9 cellular contexts compared by ENCODE assay signal in genomic region chr11:67506426-67507032, GRCh38. TPM values are rescaled to one million over a fixed set of nuclear protein-coding genes. Genes with fewer than 3 reads are reported as not detected.
DNase-seq lines count a peak whose midpoint lies in the region; ATAC-seq and TF ChIP-seq lines count a peak whose summit lies in the region.
"Had no signal": no experiment of that assay in that cellular context is flagged by ENCODE, and none has a peak within 500 bp of the region (broad histone marks: within the 10 kb centered on the region; RNA-seq: fewer than 3 reads in every experiment).

No MANE protein-coding gene starts in this region.

- DNase-seq in GM12865 (ENCODE audit: low read depth): no peak
- DNase-seq in RWPE2 (ENCODE audit: low spot score): no peak
- no peak for DNase-seq in esophagus muscularis mucosa (ENCODE audit: extremely low spot score)
- peak; percentile 69 for DNase-seq in sigmoid colon
- no peak for DNase-seq in foreskin melanocyte
- DNase-seq in stimulated activated naive CD4-positive, alpha-beta T cell treated with Interleukin-2 at 50 U/mL for 16 hours (lab: John Stamatoyannopoulos, UW): no peak
- no peak for DNase-seq in GF-D8 (lab: John Stamatoyannopoulos, UW)

- H3K27ac ChIP-seq in RWPE2 (ENCODE audit: poor library complexity, severe bottlenecking) (peak overlapping the region; percentile 96), esophagus muscularis mucosa (replicated peaks in 1 of 4) (peak overlapping the region; percentile 97 to 100 (median 98)), sigmoid colon (peak overlapping the region; percentile 96 to 99 (median 97))

- H3K4me3 ChIP-seq in GM12865 (ENCODE audit: low read depth, low read length): peak overlapping the region; percentile 89
- peak overlapping the region; percentile 66 for H3K4me3 ChIP-seq in RWPE2 (ENCODE audit: severe bottlenecking)
- H3K4me3 ChIP-seq in esophagus muscularis mucosa: peak overlapping the region; percentile 55 to 72 (median 62)
- H3K4me3 ChIP-seq in sigmoid colon: no peak overlapping the region

- H3K9me3 ChIP-seq in RWPE2 (ENCODE audit: severe bottlenecking) (no peaks in the 10 kb centered on the region), esophagus muscularis mucosa (no peaks in the 10 kb centered on the region), sigmoid colon (no peaks in the 10 kb centered on the region)

- H3K27me3 ChIP-seq in RWPE2 (ENCODE audit: insufficient read depth, poor library complexity, severe bottlenecking): no peaks in the 10 kb centered on the region
- peaks cover 0 to 40% (median 3%) of the 10 kb centered on the region in 4 donors for H3K27me3 ChIP-seq in esophagus muscularis mucosa
- peaks cover 9 to 38% (median 30%) of the 10 kb centered on the region in 3 donors for H3K27me3 ChIP-seq in sigmoid colon

- WGBS in esophagus muscularis mucosa: 88% methylated on average over 11 of the region's 16 CpGs
- 46 to 85% methylated on average over 16 of the region's 16 CpGs for WGBS in sigmoid colon, 2 donors

- TF ChIP-seq POLR2A in esophagus muscularis mucosa (IDR thresholded peaks at IDR 0.05; ENCODE audit: low read depth) (no peak), sigmoid colon (IDR thresholded peaks at IDR 0.05) (no peak)

- no peak for ATAC-seq in RWPE2 (ENCODE audit: low read depth)
- no peak for ATAC-seq in GM19395 (IDR thresholded peaks at IDR 0.05; ENCODE audit: unreplicated experiment)

- peaks cover 15% of the 10 kb centered on the region for H3K36me3 ChIP-seq in RWPE2 (ENCODE audit: low read depth)
- H3K36me3 ChIP-seq in esophagus muscularis mucosa: peaks cover 0 to 19% (median 18%) of the 10 kb centered on the region in 4 donors
- peaks cover 0 to 7% (median 0%) of the 10 kb centered on the region in 4 donors for H3K36me3 ChIP-seq in sigmoid colon

- intact Hi-C loops in esophagus muscularis mucosa (cut with DNase I) (loop anchor here (5.0 to 10.0 kb wide), 2 partner anchors 104 to 152 kb away; partner anchors contain the start of genes POLD4, PPP1CA and TBC1D10C), sigmoid colon (cut with DNase I) (loop anchor here (2.0 to 5.0 kb wide), 6 partner anchors 24 to 239 kb away; partner anchors contain the start of genes AIP, GRK2, GSTP1 and RPS6KB2)

- H3K4me1 ChIP-seq in RWPE2 (ENCODE audit: insufficient read depth, poor library complexity, severe bottlenecking) (peaks cover 10% of the 10 kb centered on the region), esophagus muscularis mucosa (peaks cover 27 to 60% (median 54%) of the 10 kb centered on the region in 4 donors), sigmoid colon (peaks cover 0 to 57% (median 48%) of the 10 kb centered on the region in 4 donors)

- TF ChIP-seq EP300 in esophagus muscularis mucosa (IDR thresholded peaks at IDR 0.05) (no peak), sigmoid colon (IDR thresholded peaks at IDR 0.05) (no peak)

- TF ChIP-seq CTCF in GM12865 (IDR thresholded peaks at IDR 0.05; ENCODE audit: insufficient read depth, low read depth, low read length, missing control alignments): no peak
- peak; percentile 87 for TF ChIP-seq CTCF in RWPE2 (IDR thresholded peaks at IDR 0.05; ENCODE audit: poor library complexity, severe bottlenecking)
- no peak for TF ChIP-seq CTCF in esophagus muscularis mucosa (IDR thresholded peaks at IDR 0.05)
- TF ChIP-seq CTCF in sigmoid colon (IDR thresholded peaks at IDR 0.05): no peak

RNA-seq across cellular contexts. Expression of gene PITPNM1, which starts 1.4 kb away (rescaled TPM):
- 10 to 100 TPM; 11.6 to 23.6 (median 15.3) TPM for total RNA-seq in esophagus muscularis mucosa
- 10 to 100 TPM in 1 of 4 donors, 1 to 10 TPM in 3; 3.2 to 16.0 (median 5.6) TPM for total RNA-seq in sigmoid colon
- polyA plus RNA-seq in sigmoid colon: 10 to 100 TPM; 16.2 to 69.1 (median 36.1) TPM

RNA-seq across cellular contexts. Expression of gene CDK2AP2, which starts 1.4 kb away (rescaled TPM):
- total RNA-seq in esophagus muscularis mucosa (100 to 1,000 TPM in 1 of 4 donors, 10 to 100 TPM in 3; 61.0 to 111 (median 67.8) TPM), sigmoid colon (10 to 100 TPM; 13.3 to 32.9 (median 23.7) TPM)
- 100 to 1,000 TPM in 2 of 3 donors, 10 to 100 TPM in 1; 64.9 to 126 (median 101) TPM for polyA plus RNA-seq in sigmoid colon

RNA-seq across cellular contexts. Expression of gene CABP2, which starts 16.7 kb away (rescaled TPM):
- not detected for total RNA-seq in esophagus muscularis mucosa
- total RNA-seq in sigmoid colon: not detected
- not detected for polyA plus RNA-seq in sigmoid colon
- total RNA-seq: pulmonary artery endothelial cell had no signal

RNA-seq across cellular contexts. Expression of gene AIP, which starts 23.7 kb away (rescaled TPM):
- total RNA-seq in esophagus muscularis mucosa (100 to 1,000 TPM in 3 of 4 donors, 10 to 100 TPM in 1; 68.1 to 121 (median 108) TPM), sigmoid colon (100 to 1,000 TPM; 103 to 120 (median 109) TPM)
- 10 to 100 TPM; 71.2 to 82.3 (median 76.6) TPM for polyA plus RNA-seq in sigmoid colon

RNA-seq across cellular contexts. Expression of gene TMEM134, which starts 37.5 kb away (rescaled TPM):
- total RNA-seq in esophagus muscularis mucosa (10 to 100 TPM; 36.1 to 48.7 (median 46.2) TPM), sigmoid colon (100 to 1,000 TPM in 3 of 4 donors, 10 to 100 TPM in 1; 54.6 to 137 (median 121) TPM)
- polyA plus RNA-seq in sigmoid colon: 10 to 100 TPM; 66.7 to 96.1 (median 69.1) TPM

Comparison
In these comparisons a context has a peak if more than half of its experiments do, and no peak if none do; other contexts are left out.
1. H3K4me3 ChIP-seq: peak in GM12865 (single experiment), RWPE2 (single experiment) and esophagus muscularis mucosa (4 of 4); none in sigmoid colon (0 of 4).
2. Peak in every context shown above with its lines, with median percentiles within 50 percentile points of each other: H3K27ac ChIP-seq.